9 cellular contexts compared by ENCODE assay signal in genomic region chr1:27606708-27607238, GRCh38. TPM values are rescaled to one million over a fixed set of nuclear protein-coding genes. Genes with fewer than 3 reads are reported as not detected.
A peak's percentile ranks its signal among the peaks of the same experiment; 100 is the strongest.
DNase-seq lines count a peak whose midpoint lies in the region; ATAC-seq and TF ChIP-seq lines count a peak whose summit lies in the region.
"Had no signal": no experiment of that assay in that cellular context is flagged by ENCODE, and none has a peak within 500 bp of the region (broad histone marks: within the 10 kb centered on the region; RNA-seq: fewer than 3 reads in every experiment).

No MANE protein-coding gene starts in this region.

- ATAC-seq in CD4-positive, alpha-beta T cell (ENCODE audit: poor library complexity), result no peak
- no peak for ATAC-seq in activated naive CD8-positive, alpha-beta T cell treated with anti-CD3 and anti-CD28 coated beads, Interleukin-2, amount 50 U/mL, for 24 hours
- ATAC-seq in sciatic nerve, result no peak
- ATAC-seq in HG02973 (IDR thresholded peaks at IDR 0.05; ENCODE audit: unreplicated experiment), result no peak

- no peak overlapping the region for H2AFZ ChIP-seq in mesenchymal stem cell (ENCODE audit: low read depth, low read length)

- H3K4me2 ChIP-seq in mesenchymal stem cell (ENCODE audit: low read length, poor library complexity, severe bottlenecking), result peak overlapping the region; percentile 3

- intact Hi-C loops in CD4-positive, alpha-beta T cell (cut with DNase I, micrococcal nuclease), result loop anchor here (1.0 to 5.0 kb wide), 7 partner anchors 50 to 306 kb away; partner anchors contain the start of gene GPR3 (in 2 of the 2)
- intact Hi-C loops in sciatic nerve (cut with DNase I), result no loop called here

- H2BK120ac ChIP-seq in mesenchymal stem cell (ENCODE audit: low read depth, low read length), result no peak overlapping the region

- peak overlapping the region; percentile 72 for H3K27ac Mint-ChIP-seq in CD4-positive, alpha-beta T cell
- peak overlapping the region; percentile 57 for H3K27ac Mint-ChIP-seq in activated naive CD8-positive, alpha-beta T cell treated with anti-CD3 and anti-CD28 coated beads, Interleukin-2, amount 50 U/mL, for 24 hours

- no peaks in the 10 kb centered on the region for H3K27me3 Mint-ChIP-seq in CD4-positive, alpha-beta T cell
- no peaks in the 10 kb centered on the region for H3K27me3 Mint-ChIP-seq in activated naive CD8-positive, alpha-beta T cell treated with anti-CD3 and anti-CD28 coated beads, Interleukin-2, amount 50 U/mL, for 24 hours

- H2BK15ac ChIP-seq in mesenchymal stem cell (ENCODE audit: low read depth, poor library complexity, severe bottlenecking), result peak overlapping the region; percentile 85

- H3K4me3 ChIP-seq in mesenchymal stem cell (ENCODE audit: insufficient read depth in 1 of 2, low read depth in 1 of 2, low read length in 2 of 2), result no peak overlapping the region
- H3K4me3 ChIP-seq: coronary artery had no signal

- H3K4ac ChIP-seq in mesenchymal stem cell (ENCODE audit: low read depth in 1 of 2, low read length in 2 of 2), result peak overlapping the region; percentile 77 to 91

- peak overlapping the region; percentile 43 for H2AK5ac ChIP-seq in mesenchymal stem cell (ENCODE audit: low read length, severe bottlenecking)

- H3K36me3 Mint-ChIP-seq in CD4-positive, alpha-beta T cell (ENCODE audit: low read depth), result peaks cover 8% of the 10 kb centered on the region
- H3K36me3 Mint-ChIP-seq in activated naive CD8-positive, alpha-beta T cell treated with anti-CD3 and anti-CD28 coated beads, Interleukin-2, amount 50 U/mL, for 24 hours (ENCODE audit: low read depth), result no peaks in the 10 kb centered on the region

- peak overlapping the region in 1 of 2 experiments; percentile 36 for H3K14ac ChIP-seq in mesenchymal stem cell (ENCODE audit: low read length in 2 of 2)

- H3K23ac ChIP-seq in mesenchymal stem cell (ENCODE audit: low read length in 2 of 2), result peak overlapping the region in 1 of 2 experiments; percentile 87

- POLR2A ChIA-PET in CD4-positive, alpha-beta T cell (lab: Charles Lee), result interaction anchor here (0.7 to 6.1 kb wide), 6 partner anchors 38 to 306 kb away, joined by 3 to 51 read pairs (median 3); partner anchors contain the start of genes IFI6 and MAP3K6

- no peak overlapping the region for H2BK5ac ChIP-seq in mesenchymal stem cell (ENCODE audit: low read depth, low read length, poor library complexity, severe bottlenecking)

- CTCF ChIA-PET in CD4-positive, alpha-beta T cell (lab: Charles Lee), result interaction anchor here (0.6 to 11.0 kb wide), 10 partner anchors 37 to 216 kb away, joined by 3 to 72 read pairs (median 4); no protein-coding TSS in a partner anchor

- H3K4me3 Mint-ChIP-seq in CD4-positive, alpha-beta T cell, result peak overlapping the region; percentile 74
- no peak overlapping the region for H3K4me3 Mint-ChIP-seq in activated naive CD8-positive, alpha-beta T cell treated with anti-CD3 and anti-CD28 coated beads, Interleukin-2, amount 50 U/mL, for 24 hours

- peak overlapping the region; percentile 70 for H4K91ac ChIP-seq in mesenchymal stem cell (ENCODE audit: low read length)

- H3K9me3 Mint-ChIP-seq in CD4-positive, alpha-beta T cell, result no peaks in the 10 kb centered on the region
- no peaks in the 10 kb centered on the region for H3K9me3 Mint-ChIP-seq in activated naive CD8-positive, alpha-beta T cell treated with anti-CD3 and anti-CD28 coated beads, Interleukin-2, amount 50 U/mL, for 24 hours

- H2BK12ac ChIP-seq in mesenchymal stem cell (ENCODE audit: low read length in 2 of 2), result peak overlapping the region; percentile 73 to 87

- no peaks in the 10 kb centered on the region for H3K9me3 ChIP-seq in CD4-positive, alpha-beta T cell (ENCODE audit: control insufficient read depth, low read length)
- H3K9me3 ChIP-seq in mesenchymal stem cell (ENCODE audit: control insufficient read depth, low read length), result no peaks in the 10 kb centered on the region

- no peaks in the 10 kb centered on the region for H3K79me1 ChIP-seq in mesenchymal stem cell (replicated peaks; ENCODE audit: low read length, poor library complexity, severe bottlenecking)

- WGBS in mesenchymal stem cell, result 59% methylated on average over 3 of the region's 3 CpGs

- peak overlapping the region; percentile 13 for H3K9ac ChIP-seq in mesenchymal stem cell (ENCODE audit: low read length)

- no peak overlapping the region for H3K27ac ChIP-seq in CD4-positive, alpha-beta T cell (ENCODE audit: low read depth, low read length)
- H3K27ac ChIP-seq in mesenchymal stem cell (ENCODE audit: low read length, poor library complexity, severe bottlenecking), result peak overlapping the region; percentile 74
- H3K27ac ChIP-seq: coronary artery had no signal

- H3K18ac ChIP-seq in mesenchymal stem cell (ENCODE audit: low read depth in 1 of 2, low read length in 2 of 2), result peak overlapping the region; percentile 58 to 92

- no peak for TF ChIP-seq CTCF in CD4-positive, alpha-beta T cell (IDR thresholded peaks at IDR 0.05)

- H3K4me1 Mint-ChIP-seq in CD4-positive, alpha-beta T cell (ENCODE audit: low read depth), result peaks cover 33% of the 10 kb centered on the region
- peaks cover 20% of the 10 kb centered on the region for H3K4me1 Mint-ChIP-seq in activated naive CD8-positive, alpha-beta T cell treated with anti-CD3 and anti-CD28 coated beads, Interleukin-2, amount 50 U/mL, for 24 hours

- H4K8ac ChIP-seq in mesenchymal stem cell (ENCODE audit: low read length), result peak overlapping the region; percentile 82

- in situ Hi-C loops in KBM-7 (cut with MboI; ENCODE audit: low pct_unique_long_range_greater_than_20kb, low sequenced_read_pairs), result no loop called here

- DNase-seq in CD4-positive, alpha-beta T cell, result no peak
- DNase-seq in KBM-7 (peak; percentile 39), mesenchymal stem cell (peak; percentile 75), sciatic nerve (ENCODE audit: low spot score) (no peak), mucosa of gallbladder (ENCODE audit: low spot score) (no peak), HuH-7.5 (ENCODE audit: low spot score) (no peak)
- no peak for DNase-seq in activated naive CD8-positive, alpha-beta T cell treated with anti-CD3 and anti-CD28 coated beads, Interleukin-2, amount 50 U/mL, for 24 hours

- H3K36me3 ChIP-seq in mesenchymal stem cell (ENCODE audit: control insufficient read depth in 1 of 2, insufficient read depth in 2 of 2, low read depth in 1 of 2, low read length in 2 of 2), result no peaks in the 10 kb centered on the region

- no peaks in the 10 kb centered on the region for H3K27me3 ChIP-seq in CD4-positive, alpha-beta T cell (ENCODE audit: control insufficient read depth, insufficient read depth, low read length)
- H3K27me3 ChIP-seq in mesenchymal stem cell (ENCODE audit: control insufficient read depth in 1 of 2, insufficient read depth in 1 of 2, low read length in 2 of 2), result peaks cover 18 to 27% of the 10 kb centered on the region in 2 experiments

- H3K4me1 ChIP-seq in mesenchymal stem cell (ENCODE audit: control insufficient read depth, insufficient read depth, low read depth, low read length), result peaks cover 22% of the 10 kb centered on the region

RNA-seq across cellular contexts. Expression of gene AHDC1, which starts 2.8 kb away (rescaled TPM):
- total RNA-seq in CD4-positive, alpha-beta T cell, result 10 to 100 TPM; 20.8 to 22.9 TPM
- 27.0 TPM for polyA plus RNA-seq in mesenchymal stem cell (2013, experiment 1 of 2)
- polyA plus RNA-seq in mesenchymal stem cell (2013, experiment 2 of 2), result 24.1 TPM
- total RNA-seq in sciatic nerve (61.9 TPM), mucosa of gallbladder (61.6 TPM)

RNA-seq across cellular contexts. Expression of gene FGR, which starts 28.2 kb away (rescaled TPM):
- 1 to 10 TPM; 3.0 to 3.2 TPM for total RNA-seq in CD4-positive, alpha-beta T cell
- 0.04 TPM for polyA plus RNA-seq in mesenchymal stem cell (2013, experiment 1 of 2)
- 0.03 TPM for polyA plus RNA-seq in mesenchymal stem cell (2013, experiment 2 of 2)
- 15.3 TPM for total RNA-seq in sciatic nerve
- total RNA-seq in mucosa of gallbladder, result 7.6 TPM

Comparison
In these comparisons a context has a peak if more than half of its experiments do, and no peak if none do; other contexts are left out.
1. DNase-seq: peak in KBM-7 (single experiment) and mesenchymal stem cell (single experiment); none in CD4-positive, alpha-beta T cell (0 of 10), activated naive CD8-positive, alpha-beta T cell treated with anti-CD3 and anti-CD28 coated beads, Interleukin-2, amount 50 U/mL, for 24 hours (single experiment), sciatic nerve (single experiment), mucosa of gallbladder (single experiment) and HuH-7.5 (single experiment).